ENCODE assay signal across 13 cellular contexts in genomic region chr1:2308844-2309243, GRCh38.
A peak's percentile ranks its signal among the peaks of the same experiment; 100 is the strongest.
DNase-seq lines count a peak whose midpoint lies in the region; ATAC-seq and TF ChIP-seq lines count a peak whose summit lies in the region.
"Had no signal": no experiment of that assay in that cellular context is flagged by ENCODE, and none has a peak within 500 bp of the region (broad histone marks: within the 10 kb centered on the region; RNA-seq: fewer than 3 reads in every experiment).

No MANE protein-coding gene starts in this region.

- H3K4me1 ChIP-seq in CD4-positive, CD25-positive, alpha-beta regulatory T cell (ENCODE audit: control insufficient read depth, insufficient read depth, low read length, poor library complexity, severe bottlenecking), result peaks cover 25% of the 10 kb centered on the region
- H3K4me1 ChIP-seq in HEK293 (ENCODE audit: control insufficient read depth, insufficient read depth, low read length), result peaks cover 10% of the 10 kb centered on the region
- peaks cover 8% of the 10 kb centered on the region for H3K4me1 ChIP-seq in endodermal cell (ENCODE audit: control insufficient read depth, insufficient read depth, low read length)
- peaks cover 13% of the 10 kb centered on the region for H3K4me1 ChIP-seq in neural progenitor cell

- peaks cover 0 to 13% (median 4%) of the 10 kb centered on the region in 4 donors for H3K4me1 Mint-ChIP-seq in CD4-positive, CD25-positive, alpha-beta regulatory T cell
- H3K4me1 Mint-ChIP-seq in endodermal cell (peaks cover 1% of the 10 kb centered on the region), neural progenitor cell (peaks cover 7% of the 10 kb centered on the region)

- peaks cover 45% of the 10 kb centered on the region for H3K36me3 ChIP-seq in CD4-positive, CD25-positive, alpha-beta regulatory T cell (ENCODE audit: control insufficient read depth, insufficient read depth, low read length)
- peaks cover 0 to 59% of the 10 kb centered on the region in 2 experiments; a peak in 1 of 3 replicates for H3K36me3 ChIP-seq in HEK293 (ENCODE audit: control insufficient read depth in 2 of 2, insufficient read depth in 1 of 2, low read length in 2 of 2)
- peaks cover 31% of the 10 kb centered on the region for H3K36me3 ChIP-seq in endodermal cell (ENCODE audit: control insufficient read depth, insufficient read depth, low read length)
- no peaks in the 10 kb centered on the region for H3K36me3 ChIP-seq in neural progenitor cell

- POLR2A ChIA-PET in HEK293 (lab: Yijun Ruan, JAX), result no interaction called here

- no peaks in the 10 kb centered on the region for H3K9me3 ChIP-seq in CD4-positive, CD25-positive, alpha-beta regulatory T cell (ENCODE audit: control insufficient read depth in 2 of 2, low read length in 2 of 2)
- H3K9me3 ChIP-seq in HEK293 (ENCODE audit: control insufficient read depth, insufficient read depth, low read depth, low read length) (no peaks in the 10 kb centered on the region), endodermal cell (ENCODE audit: control insufficient read depth, low read length) (no peaks in the 10 kb centered on the region), neural progenitor cell (ENCODE audit: low read depth) (no peaks in the 10 kb centered on the region)

- no peak overlapping the region for H2AFZ ChIP-seq in neural progenitor cell (replicated peaks)

- H3K4me3 Mint-ChIP-seq in CD4-positive, CD25-positive, alpha-beta regulatory T cell, result no peak overlapping the region
- H3K4me3 Mint-ChIP-seq in endodermal cell, result no peak overlapping the region
- H3K4me3 Mint-ChIP-seq in neural progenitor cell, result peak overlapping the region; percentile 53

- H3K4me2 ChIP-seq in neural progenitor cell, result no peak overlapping the region

- no peak for DNase-seq in CD4-positive, CD25-positive, alpha-beta regulatory T cell
- DNase-seq in endodermal cell, result no peak
- DNase-seq in neural progenitor cell (ENCODE audit: low spot score), result no peak
- no peak for DNase-seq in glomerular visceral epithelial cell (ENCODE audit: extremely low spot score)
- DNase-seq in GDM1 (lab: John Stamatoyannopoulos, UW), result no peak
- DNase-seq: HCEC 1CT, IMR-90, NCI-H1417, NCI-H2029, NCI-H2171 treated with DMSO at 0.1 percent for 48 hours, SHP77 treated with DMSO at 0.1 percent for 48 hours had no signal

- H3K79me2 ChIP-seq in neural progenitor cell (ENCODE audit: low read depth), result no peaks in the 10 kb centered on the region

- H3K27me3 Mint-ChIP-seq in CD4-positive, CD25-positive, alpha-beta regulatory T cell, result no peaks in the 10 kb centered on the region
- H3K27me3 Mint-ChIP-seq in endodermal cell (ENCODE audit: insufficient read depth) (no peaks in the 10 kb centered on the region), neural progenitor cell (ENCODE audit: insufficient read depth, low read depth) (peaks cover 3% of the 10 kb centered on the region)

- WGBS in endodermal cell (ENCODE audit: insufficient coverage in 1 of 2, insufficient read length in 1 of 2), 2 experiments, result 92% methylated on average over 17 to 19 of the region's 20 CpGs

- H4K20me1 ChIP-seq in neural progenitor cell (ENCODE audit: low read depth), result peaks cover 31% of the 10 kb centered on the region

- H3F3A ChIP-seq in neural progenitor cell (ENCODE audit: low read depth), result peaks cover 33% of the 10 kb centered on the region

- H3K9ac ChIP-seq in endodermal cell (ENCODE audit: extremely low read depth, low read length, poor library complexity, severe bottlenecking), result no peak overlapping the region
- no peak overlapping the region for H3K9ac ChIP-seq in neural progenitor cell

- peak overlapping the region in 2 of 3 donors; percentile 9 to 24 for H3K27ac Mint-ChIP-seq in CD4-positive, CD25-positive, alpha-beta regulatory T cell
- H3K27ac Mint-ChIP-seq in endodermal cell (peak overlapping the region; percentile 44), neural progenitor cell (no peak overlapping the region)

- CTCF ChIA-PET in HEK293 (lab: Yijun Ruan, JAX), result interaction anchor here (2.5 kb wide), 1 partner anchor 114 kb away, joined by 6 read pairs; the partner anchor contains the start of gene FAAP20

- H3K9me3 Mint-ChIP-seq in CD4-positive, CD25-positive, alpha-beta regulatory T cell, result peaks cover 0 to under 1% (median 0%) of the 10 kb centered on the region in 7 donors
- H3K9me3 Mint-ChIP-seq in endodermal cell, result no peaks in the 10 kb centered on the region
- H3K9me3 Mint-ChIP-seq in neural progenitor cell, result no peaks in the 10 kb centered on the region

- no peak for ATAC-seq in CD4-positive, CD25-positive, alpha-beta regulatory T cell (ENCODE audit: low read depth in 2 of 2)
- no peak for ATAC-seq in esophagus mucosa

- H3K27me3 ChIP-seq in CD4-positive, CD25-positive, alpha-beta regulatory T cell (ENCODE audit: control insufficient read depth, insufficient read depth, low read length), result no peaks in the 10 kb centered on the region
- H3K27me3 ChIP-seq in endodermal cell (ENCODE audit: control insufficient read depth, insufficient read depth, low read length, poor library complexity, severe bottlenecking), result no peaks in the 10 kb centered on the region
- no peaks in the 10 kb centered on the region for H3K27me3 ChIP-seq in neural progenitor cell

- no peak overlapping the region for H3K27ac ChIP-seq in CD4-positive, CD25-positive, alpha-beta regulatory T cell (ENCODE audit: insufficient read depth, low read length, poor library complexity, severe bottlenecking)
- H3K27ac ChIP-seq in HEK293 (ENCODE audit: extremely low read depth, low read depth, low read length) (no peak overlapping the region), endodermal cell (ENCODE audit: low read depth, low read length) (no peak overlapping the region), neural progenitor cell (no peak overlapping the region)

- peaks cover 26% of the 10 kb centered on the region for H3K36me3 Mint-ChIP-seq in CD4-positive, CD25-positive, alpha-beta regulatory T cell
- H3K36me3 Mint-ChIP-seq in endodermal cell (ENCODE audit: low read depth) (peaks cover 35% of the 10 kb centered on the region), neural progenitor cell (peaks cover 12% of the 10 kb centered on the region)

- TF ChIP-seq CTCF in HEK293 (tag by site-specific recombination; IDR thresholded peaks at IDR 0.05) (no peak), endodermal cell (conservative IDR thresholded peaks at IDR 0.05) (no peak), neural progenitor cell (IDR thresholded peaks at IDR 0.05) (no peak)

- H3K4me3 ChIP-seq in CD4-positive, CD25-positive, alpha-beta regulatory T cell (ENCODE audit: low read depth, low read length), result no peak overlapping the region
- no peak overlapping the region for H3K4me3 ChIP-seq in HEK293 (ENCODE audit: low read depth, low read length)
- H3K4me3 ChIP-seq in endodermal cell (ENCODE audit: low read length), result no peak overlapping the region
- no peak overlapping the region for H3K4me3 ChIP-seq in neural progenitor cell

TF ChIP-seq in HEK293, 187 proteins besides CTCF, POLR2A, EP300 and RAD21:
- TF ChIP-seq BCL11A (tag by site-specific recombination; IDR thresholded peaks at IDR 0.05; ENCODE audit: low read depth) (0 out of 2 replicates have a peak, but pooled peaks have one; percentile 24), ZNF433 (tag by site-specific recombination; IDR thresholded peaks at IDR 0.05; ENCODE audit: low read depth) (no peak), BCL11B (tag by site-specific recombination; IDR thresholded peaks at IDR 0.05; ENCODE audit: low read depth) (peak; percentile 49; the same call in 1 of the 2 replicates)
